1 cellular context compared by ENCODE assay signal in the genomic region with DNA sequence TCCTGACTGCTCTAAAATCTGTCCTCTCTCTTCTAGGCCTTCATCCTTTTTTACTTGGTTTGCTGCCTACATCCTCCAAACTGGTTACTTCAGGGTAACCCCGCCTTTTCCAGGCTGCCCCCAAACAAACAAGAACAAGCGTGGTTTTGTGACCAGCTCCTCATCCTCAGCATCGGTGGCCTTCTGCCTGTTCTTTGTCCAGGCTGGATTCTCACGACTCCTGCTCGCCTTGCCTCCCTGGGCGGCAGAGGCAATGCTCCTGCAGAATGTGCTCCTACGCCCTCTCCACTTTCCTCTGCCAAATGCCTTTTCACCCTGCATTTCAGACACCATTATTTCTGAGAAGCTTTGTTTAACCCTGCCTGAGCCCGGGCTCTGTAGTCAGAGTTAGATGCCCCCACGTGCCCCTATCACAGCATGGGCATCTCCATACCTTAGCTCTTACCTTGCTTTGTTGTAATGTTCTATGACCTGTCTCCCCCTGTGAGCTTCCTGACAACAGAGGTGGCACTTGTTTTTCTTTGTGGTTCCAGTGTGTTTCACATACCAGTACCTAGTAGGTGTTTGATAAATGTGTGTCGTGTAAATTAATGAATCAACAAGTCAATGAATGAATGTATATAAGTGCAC.
TF ChIP-seq lines count a peak whose summit lies in the region.

No MANE protein-coding gene starts in this region.

TF ChIP-seq in H1, 55 proteins besides CTCF, POLR2A, EP300 and RAD21:
- TF ChIP-seq SP4 (IDR thresholded peaks at IDR 0.05; ENCODE audit: low read length) (0 out of 2 replicates have a peak, but pooled peaks have one; percentile 19), NANOG (IDR thresholded peaks at IDR 0.05; ENCODE audit: insufficient read depth, low read depth, low read length, poor library complexity, severe bottlenecking) (no peak), JUN (IDR thresholded peaks at IDR 0.05; ENCODE audit: low read depth, low read length) (no peak), USF2 (IDR thresholded peaks at IDR 0.05; ENCODE audit: low read length) (no peak), SUZ12 (IDR thresholded peaks at IDR 0.05; ENCODE audit: low read length) (no peak), MAFK (IDR thresholded peaks at IDR 0.05; ENCODE audit: low read depth, low read length) (no peak), HDAC2 (IDR thresholded peaks at IDR 0.05; ENCODE audit: borderline replicate concordance in 1 of 2, low read depth in 2 of 2, low read length in 2 of 2) (0 out of 4 replicates have a peak, but pooled peaks of 1 of the 2 experiments have one; percentile 63), CTBP2 (IDR thresholded peaks at IDR 0.05; ENCODE audit: borderline replicate concordance, insufficient read depth, insufficient read length, low read length) (no peak), E2F6 (IDR thresholded peaks at IDR 0.05) (no peak), PHF8 (conservative IDR thresholded peaks at IDR 0.05; ENCODE audit: low read depth, low read length) (no peak), RXRA (IDR thresholded peaks at IDR 0.05; ENCODE audit: insufficient read depth, low read depth, low read length) (0 out of 2 replicates have a peak, but pooled peaks have one; percentile 43), ASH2L (IDR thresholded peaks at IDR 0.05; ENCODE audit: low read length) (no peak), MAX (IDR thresholded peaks at IDR 0.05) (peak; percentile 64; the same call in 1 of the 2 replicates), SP2 (IDR thresholded peaks at IDR 0.05; ENCODE audit: low read length) (no peak), SIN3A (conservative IDR thresholded peaks at IDR 0.05 in 1 of 2, IDR thresholded peaks at IDR 0.05 in 1 of 2; ENCODE audit: low read depth in 1 of 2, low read length in 2 of 2) (0 out of 4 replicates have a peak, but pooled peaks of 1 of the 2 experiments have one; percentile 12), SP1 (IDR thresholded peaks at IDR 0.05; ENCODE audit: low read depth, low read length) (no peak; the same call in 1 of the 2 replicates), KDM1A (IDR thresholded peaks at IDR 0.05; ENCODE audit: borderline replicate concordance, low read length) (no peak), TAF7 (optimal IDR thresholded peaks at IDR 0.05; ENCODE audit: borderline replicate concordance, low read depth, low read length) (no peak), FOSL1 (IDR thresholded peaks at IDR 0.05; ENCODE audit: insufficient read depth, low read depth, low read length) (no peak), TBP (IDR thresholded peaks at IDR 0.05; ENCODE audit: low read depth, low read length) (no peak), KDM4A (IDR thresholded peaks at IDR 0.05; ENCODE audit: low read depth, low read length, severe bottlenecking) (no peak), YY1 (IDR thresholded peaks at IDR 0.05; ENCODE audit: low read depth, low read length) (peak; percentile 77), NRF1 (IDR thresholded peaks at IDR 0.05; ENCODE audit: low read depth, low read length) (no peak), CHD2 (IDR thresholded peaks at IDR 0.05; ENCODE audit: low read length) (no peak), POLR2AphosphoS5 (IDR thresholded peaks at IDR 0.05; ENCODE audit: low read depth, low read length) (no peak; the same call in 1 of the 2 replicates), GTF2F1 (IDR thresholded peaks at IDR 0.05; ENCODE audit: borderline replicate concordance, low read depth, low read length) (no peak), ATF2 (IDR thresholded peaks at IDR 0.05; ENCODE audit: low read length) (peak; percentile 85; the same call in 1 of the 2 replicates), BACH1 (IDR thresholded peaks at IDR 0.05; ENCODE audit: low read length) (no peak), BRCA1 (IDR thresholded peaks at IDR 0.05; ENCODE audit: low read depth, low read length) (no peak), TEAD4 (IDR thresholded peaks at IDR 0.05; ENCODE audit: low read depth, low read length) (peak; percentile 60), CBX5 (IDR thresholded peaks at IDR 0.05; ENCODE audit: low read depth, low read length) (no peak), SIX5 (IDR thresholded peaks at IDR 0.05; ENCODE audit: low read depth, low read length) (no peak)
- TF ChIP-seq, protein P1, sequence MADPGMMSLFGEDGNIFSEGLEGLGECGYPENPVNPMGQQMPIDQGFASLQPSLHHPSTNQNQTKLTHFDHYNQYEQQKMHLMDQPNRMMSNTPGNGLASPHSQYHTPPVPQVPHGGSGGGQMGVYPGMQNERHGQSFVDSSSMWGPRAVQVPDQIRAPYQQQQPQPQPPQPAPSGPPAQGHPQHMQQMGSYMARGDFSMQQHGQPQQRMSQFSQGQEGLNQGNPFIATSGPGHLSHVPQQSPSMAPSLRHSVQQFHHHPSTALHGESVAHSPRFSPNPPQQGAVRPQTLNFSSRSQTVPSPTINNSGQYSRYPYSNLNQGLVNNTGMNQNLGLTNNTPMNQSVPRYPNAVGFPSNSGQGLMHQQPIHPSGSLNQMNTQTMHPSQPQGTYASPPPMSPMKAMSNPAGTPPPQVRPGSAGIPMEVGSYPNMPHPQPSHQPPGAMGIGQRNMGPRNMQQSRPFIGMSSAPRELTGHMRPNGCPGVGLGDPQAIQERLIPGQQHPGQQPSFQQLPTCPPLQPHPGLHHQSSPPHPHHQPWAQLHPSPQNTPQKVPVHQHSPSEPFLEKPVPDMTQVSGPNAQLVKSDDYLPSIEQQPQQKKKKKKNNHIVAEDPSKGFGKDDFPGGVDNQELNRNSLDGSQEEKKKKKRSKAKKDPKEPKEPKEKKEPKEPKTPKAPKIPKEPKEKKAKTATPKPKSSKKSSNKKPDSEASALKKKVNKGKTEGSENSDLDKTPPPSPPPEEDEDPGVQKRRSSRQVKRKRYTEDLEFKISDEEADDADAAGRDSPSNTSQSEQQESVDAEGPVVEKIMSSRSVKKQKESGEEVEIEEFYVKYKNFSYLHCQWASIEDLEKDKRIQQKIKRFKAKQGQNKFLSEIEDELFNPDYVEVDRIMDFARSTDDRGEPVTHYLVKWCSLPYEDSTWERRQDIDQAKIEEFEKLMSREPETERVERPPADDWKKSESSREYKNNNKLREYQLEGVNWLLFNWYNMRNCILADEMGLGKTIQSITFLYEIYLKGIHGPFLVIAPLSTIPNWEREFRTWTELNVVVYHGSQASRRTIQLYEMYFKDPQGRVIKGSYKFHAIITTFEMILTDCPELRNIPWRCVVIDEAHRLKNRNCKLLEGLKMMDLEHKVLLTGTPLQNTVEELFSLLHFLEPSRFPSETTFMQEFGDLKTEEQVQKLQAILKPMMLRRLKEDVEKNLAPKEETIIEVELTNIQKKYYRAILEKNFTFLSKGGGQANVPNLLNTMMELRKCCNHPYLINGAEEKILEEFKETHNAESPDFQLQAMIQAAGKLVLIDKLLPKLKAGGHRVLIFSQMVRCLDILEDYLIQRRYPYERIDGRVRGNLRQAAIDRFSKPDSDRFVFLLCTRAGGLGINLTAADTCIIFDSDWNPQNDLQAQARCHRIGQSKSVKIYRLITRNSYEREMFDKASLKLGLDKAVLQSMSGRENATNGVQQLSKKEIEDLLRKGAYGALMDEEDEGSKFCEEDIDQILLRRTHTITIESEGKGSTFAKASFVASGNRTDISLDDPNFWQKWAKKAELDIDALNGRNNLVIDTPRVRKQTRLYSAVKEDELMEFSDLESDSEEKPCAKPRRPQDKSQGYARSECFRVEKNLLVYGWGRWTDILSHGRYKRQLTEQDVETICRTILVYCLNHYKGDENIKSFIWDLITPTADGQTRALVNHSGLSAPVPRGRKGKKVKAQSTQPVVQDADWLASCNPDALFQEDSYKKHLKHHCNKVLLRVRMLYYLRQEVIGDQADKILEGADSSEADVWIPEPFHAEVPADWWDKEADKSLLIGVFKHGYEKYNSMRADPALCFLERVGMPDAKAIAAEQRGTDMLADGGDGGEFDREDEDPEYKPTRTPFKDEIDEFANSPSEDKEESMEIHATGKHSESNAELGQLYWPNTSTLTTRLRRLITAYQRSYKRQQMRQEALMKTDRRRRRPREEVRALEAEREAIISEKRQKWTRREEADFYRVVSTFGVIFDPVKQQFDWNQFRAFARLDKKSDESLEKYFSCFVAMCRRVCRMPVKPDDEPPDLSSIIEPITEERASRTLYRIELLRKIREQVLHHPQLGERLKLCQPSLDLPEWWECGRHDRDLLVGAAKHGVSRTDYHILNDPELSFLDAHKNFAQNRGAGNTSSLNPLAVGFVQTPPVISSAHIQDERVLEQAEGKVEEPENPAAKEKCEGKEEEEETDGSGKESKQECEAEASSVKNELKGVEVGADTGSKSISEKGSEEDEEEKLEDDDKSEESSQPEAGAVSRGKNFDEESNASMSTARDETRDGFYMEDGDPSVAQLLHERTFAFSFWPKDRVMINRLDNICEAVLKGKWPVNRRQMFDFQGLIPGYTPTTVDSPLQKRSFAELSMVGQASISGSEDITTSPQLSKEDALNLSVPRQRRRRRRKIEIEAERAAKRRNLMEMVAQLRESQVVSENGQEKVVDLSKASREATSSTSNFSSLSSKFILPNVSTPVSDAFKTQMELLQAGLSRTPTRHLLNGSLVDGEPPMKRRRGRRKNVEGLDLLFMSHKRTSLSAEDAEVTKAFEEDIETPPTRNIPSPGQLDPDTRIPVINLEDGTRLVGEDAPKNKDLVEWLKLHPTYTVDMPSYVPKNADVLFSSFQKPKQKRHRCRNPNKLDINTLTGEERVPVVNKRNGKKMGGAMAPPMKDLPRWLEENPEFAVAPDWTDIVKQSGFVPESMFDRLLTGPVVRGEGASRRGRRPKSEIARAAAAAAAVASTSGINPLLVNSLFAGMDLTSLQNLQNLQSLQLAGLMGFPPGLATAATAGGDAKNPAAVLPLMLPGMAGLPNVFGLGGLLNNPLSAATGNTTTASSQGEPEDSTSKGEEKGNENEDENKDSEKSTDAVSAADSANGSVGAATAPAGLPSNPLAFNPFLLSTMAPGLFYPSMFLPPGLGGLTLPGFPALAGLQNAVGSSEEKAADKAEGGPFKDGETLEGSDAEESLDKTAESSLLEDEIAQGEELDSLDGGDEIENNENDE (IDR thresholded peaks at IDR 0.05; ENCODE audit: insufficient replicate concordance, low read length): peak; percentile 18
- TF ChIP-seq, protein P2, sequence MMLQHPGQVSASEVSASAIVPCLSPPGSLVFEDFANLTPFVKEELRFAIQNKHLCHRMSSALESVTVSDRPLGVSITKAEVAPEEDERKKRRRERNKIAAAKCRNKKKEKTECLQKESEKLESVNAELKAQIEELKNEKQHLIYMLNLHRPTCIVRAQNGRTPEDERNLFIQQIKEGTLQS (IDR thresholded peaks at IDR 0.05; ENCODE audit: insufficient read depth, low read depth, low read length): no peak
